Comparison of ENCODE assay signal across 25 cellular contexts in the genomic region with DNA sequence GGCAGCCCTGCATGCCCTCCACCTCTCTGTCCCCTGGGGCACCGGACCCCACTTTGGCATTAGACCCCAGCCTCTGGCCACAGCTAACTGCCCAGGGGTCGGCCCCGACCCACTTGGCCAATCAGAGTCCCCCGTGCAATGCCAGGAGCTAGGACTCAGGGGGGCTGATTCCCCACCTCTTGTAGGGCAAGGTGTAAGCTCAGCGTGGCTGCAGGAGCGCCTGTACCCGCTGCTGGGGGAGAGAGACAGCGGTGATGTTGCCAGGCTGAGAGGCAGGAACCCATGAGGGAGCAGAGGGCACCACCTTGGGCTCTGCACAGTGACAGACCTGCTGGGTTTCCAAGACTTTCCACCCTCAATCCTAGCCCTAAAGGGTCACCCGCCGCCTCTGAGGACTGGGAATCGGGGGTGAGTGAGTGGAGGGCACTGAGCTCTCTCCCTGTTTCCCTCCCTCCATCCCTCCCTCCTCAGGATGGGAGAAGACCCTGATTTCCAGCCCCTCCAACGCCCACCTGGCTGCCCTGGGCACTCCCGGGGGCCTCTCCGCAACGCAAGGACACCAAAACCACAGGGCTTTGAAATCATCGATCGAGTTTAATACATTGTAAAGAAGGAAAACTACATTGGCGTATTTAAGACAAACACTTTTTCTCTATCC.
"Had no signal": no experiment of that assay in that cellular context is flagged by ENCODE, and none has a peak within 500 bp of the region (broad histone marks: within the 10 kb centered on the region; RNA-seq: fewer than 3 reads in every experiment).

No MANE protein-coding gene starts in this region.

- H3K27ac ChIP-seq: colonic mucosa, dorsolateral prefrontal cortex, gastrocnemius medialis, left ventricle myocardium inferior, right lobe of liver, suprapubic skin, tibial artery, upper lobe of right lung had no signal

- H3K4me3 Mint-ChIP-seq: activated CD4-positive, alpha-beta memory T cell treated with anti-CD3 and anti-CD28 coated beads for 36 hours; activated naive CD4-positive, alpha-beta T cell treated with anti-CD3 and anti-CD28 coated beads, Interleukin-2, amount 50 U/mL, for 24 hours; activated T-cell treated with anti-CD3 and anti-CD28 coated beads, Interleukin-2, amount 50 U/mL, for 24 hours; naive B cell; T-cell; T-helper 2 cell treated with Interferon-gamma antibody and Interleukin-4, amounts not matched to agents 5 μg/mL and 100 μg/mL, for 36 hours had no signal

- H3K4me3 ChIP-seq: colonic mucosa, dorsolateral prefrontal cortex, gastrocnemius medialis, left ventricle myocardium inferior, right lobe of liver, suprapubic skin, tibial artery, upper lobe of right lung had no signal

- H3K9me3 Mint-ChIP-seq: activated naive CD4-positive, alpha-beta T cell treated with anti-CD3 and anti-CD28 coated beads, Interleukin-2, amount 50 U/mL, for 24 hours; T-helper 2 cell treated with Interferon-gamma antibody and Interleukin-4, amounts not matched to agents 5 μg/mL and 100 μg/mL, for 36 hours had no signal

- H3K9me3 ChIP-seq: colonic mucosa, gastrocnemius medialis, right lobe of liver, upper lobe of right lung had no signal

- H3K27me3 Mint-ChIP-seq: activated CD4-positive, alpha-beta memory T cell treated with anti-CD3 and anti-CD28 coated beads for 36 hours; activated naive CD4-positive, alpha-beta T cell treated with anti-CD3 and anti-CD28 coated beads, Interleukin-2, amount 50 U/mL, for 24 hours; activated T-cell treated with anti-CD3 and anti-CD28 coated beads, Interleukin-2, amount 50 U/mL, for 24 hours had no signal

- H3K4me1 Mint-ChIP-seq: activated naive CD4-positive, alpha-beta T cell treated with anti-CD3 and anti-CD28 coated beads, Interleukin-2, amount 50 U/mL, for 24 hours; naive B cell; T-cell had no signal

- ATAC-seq: activated CD4-positive, CD25-positive, alpha-beta regulatory T cell treated with anti-CD3 and anti-CD28 coated beads, Interleukin-2, amount 50 U/mL, for 24 hours; gastrocnemius medialis; right lobe of liver; T-cell; upper lobe of right lung had no signal

- H3K4me1 ChIP-seq: colonic mucosa, gastrocnemius medialis, left ventricle myocardium inferior, right lobe of liver, suprapubic skin, tibial artery, upper lobe of right lung had no signal

- H3K27ac Mint-ChIP-seq: activated CD4-positive, alpha-beta memory T cell treated with anti-CD3 and anti-CD28 coated beads for 36 hours; activated naive CD4-positive, alpha-beta T cell treated with anti-CD3 and anti-CD28 coated beads, Interleukin-2, amount 50 U/mL, for 24 hours; activated T-cell treated with anti-CD3 and anti-CD28 coated beads, Interleukin-2, amount 50 U/mL, for 24 hours; naive B cell; T-cell; T-helper 2 cell treated with Interferon-gamma antibody and Interleukin-4, amounts not matched to agents 5 μg/mL and 100 μg/mL, for 36 hours had no signal

- H3K36me3 ChIP-seq: colonic mucosa, gastrocnemius medialis, left ventricle myocardium inferior, right lobe of liver, suprapubic skin, tibial artery, upper lobe of right lung had no signal

- H3K36me3 Mint-ChIP-seq: activated CD4-positive, alpha-beta memory T cell treated with anti-CD3 and anti-CD28 coated beads for 36 hours; activated naive CD4-positive, alpha-beta T cell treated with anti-CD3 and anti-CD28 coated beads, Interleukin-2, amount 50 U/mL, for 24 hours; T-cell had no signal

- DNase-seq: activated CD4-positive, alpha-beta memory T cell treated with anti-CD3 and anti-CD28 coated beads for 36 hours; activated CD4-positive, alpha-beta T cell treated with anti-CD3 and anti-CD28 coated beads for 48 hours; activated CD8-positive, alpha-beta memory T cell treated with anti-CD3 and anti-CD28 coated beads, Interleukin-2, amount 50 U/mL, for 4 hours; activated T-cell treated with anti-CD3 and anti-CD28 coated beads, Interleukin-2, amount 50 U/mL, for 24 hours; anterior cingulate cortex; colonic mucosa; effector memory CD4-positive, alpha-beta T cell; erythroblast; gastrocnemius medialis; hypothalamus; left ventricle myocardium inferior; naive B cell; small intestine; stimulated activated CD4-positive, alpha-beta T cell treated with anti-CD3 and anti-CD28 coated beads, Interleukin-15, amount 100 ng/mL, for 24 hours; stimulated activated CD4-positive, alpha-beta T cell treated with anti-CD3 and anti-CD28 coated beads, Interleukin-2, amount 100 ng/mL, for 24 hours; stimulated activated naive CD4-positive, alpha-beta T cell; T-cell had no signal

- H3K27me3 ChIP-seq: colonic mucosa, dorsolateral prefrontal cortex, gastrocnemius medialis, right lobe of liver had no signal
